Comparison of ENCODE assay signal across 20 cellular contexts in the genomic region with DNA sequence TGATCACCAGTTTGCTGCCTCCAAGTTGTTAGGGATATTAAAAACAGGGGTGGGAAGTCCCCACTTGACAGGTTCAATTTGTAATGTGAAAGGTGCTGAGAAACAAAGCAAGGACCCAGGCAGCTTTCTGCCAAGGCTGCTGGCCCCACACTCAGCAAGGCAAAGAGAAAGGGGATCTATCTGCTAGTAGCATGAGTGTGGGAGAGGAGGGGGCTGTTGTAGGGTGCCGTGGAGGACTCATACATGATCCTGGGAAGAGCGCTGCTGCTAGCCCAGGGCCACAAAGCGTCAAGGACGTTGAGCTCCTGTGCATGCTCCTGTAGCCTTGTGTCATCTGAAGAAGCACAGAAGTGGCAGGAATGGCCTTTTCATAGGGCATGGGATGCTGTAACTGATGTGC.
DNase-seq lines count a peak whose midpoint lies in the region; ATAC-seq and TF ChIP-seq lines count a peak whose summit lies in the region.
"Had no signal": no experiment of that assay in that cellular context is flagged by ENCODE, and none has a peak within 500 bp of the region (broad histone marks: within the 10 kb centered on the region; RNA-seq: fewer than 3 reads in every experiment).

No MANE protein-coding gene starts in this region.

- H3K4me3 ChIP-seq in BLaER1 (no peak overlapping the region), neuronal stem cell (ENCODE audit: low read length in 2 of 2) (no peak overlapping the region)
- no peak overlapping the region for H3K4me3 ChIP-seq in BLaER1 treated with 17β-estradiol and CSF1 and Interleukin-3, amounts not matched to agents 10 nM and 100 nM
- H3K4me3 ChIP-seq in naive thymus-derived CD4-positive, alpha-beta T cell (ENCODE audit: low read length) = no peak overlapping the region
- H3K4me3 ChIP-seq: GM12878, HAP-1, SJSA1 had no signal

- no peaks in the 10 kb centered on the region for H3K79me1 ChIP-seq in neuronal stem cell (ENCODE audit: low read depth, low read length)

- H3K9ac ChIP-seq in BLaER1 = no peak overlapping the region
- no peak overlapping the region for H3K9ac ChIP-seq in BLaER1 treated with 17β-estradiol and CSF1 and Interleukin-3, amounts not matched to agents 10 nM and 100 nM
- no peak overlapping the region for H3K9ac ChIP-seq in neuronal stem cell (ENCODE audit: low read depth, low read length, poor library complexity)
- H3K9ac ChIP-seq: KMS-11 had no signal

- POLR2A ChIA-PET in activated CD4-positive, alpha-beta memory T cell treated with anti-CD3 and anti-CD28 coated beads for 36 hours (lab: Charles Lee) = no interaction called here
- POLR2A ChIA-PET in naive thymus-derived CD4-positive, alpha-beta T cell (lab: Charles Lee) = no interaction called here

- no peak for ATAC-seq in naive thymus-derived CD4-positive, alpha-beta T cell
- ATAC-seq in SK-N-SH treated with all-trans-retinoic acid at 6 μM for 48 hours = no peak
- ATAC-seq: GM12878, Panc1 had no signal

- no peak overlapping the region for H2BK120ac ChIP-seq in neuronal stem cell (ENCODE audit: low read depth, low read length)

- 0 out of 2 replicates have a peak, but pooled peaks cover 8% of the 10 kb centered on the region for H3K27me3 ChIP-seq in BLaER1
- H3K27me3 ChIP-seq in BLaER1 treated with 17β-estradiol and CSF1 and Interleukin-3, amounts not matched to agents 10 nM and 100 nM = peaks cover 0 to 17% (median 0%) of the 10 kb centered on the region in 11 experiments; a peak in 6 of 22 replicates
- H3K27me3 ChIP-seq in naive thymus-derived CD4-positive, alpha-beta T cell (ENCODE audit: control insufficient read depth in 2 of 2, insufficient read depth in 2 of 2, low read length in 2 of 2) = peaks cover 0 to 5% of the 10 kb centered on the region in 2 donors
- H3K27me3 ChIP-seq in neuronal stem cell (ENCODE audit: control insufficient read depth in 3 of 3, insufficient read depth in 3 of 3, low read depth in 1 of 3, low read length in 3 of 3) = no peaks in the 10 kb centered on the region
- H3K27me3 ChIP-seq: SJSA1 had no signal

- H3K4me1 ChIP-seq in BLaER1 (peaks cover 22% of the 10 kb centered on the region), neuronal stem cell (ENCODE audit: control insufficient read depth in 2 of 2, insufficient read depth in 1 of 2, low read depth in 1 of 2, low read length in 2 of 2) (no peaks in the 10 kb centered on the region)
- peaks cover 12 to 23% (median 19%) of the 10 kb centered on the region in 10 experiments for H3K4me1 ChIP-seq in BLaER1 treated with 17β-estradiol and CSF1 and Interleukin-3, amounts not matched to agents 10 nM and 100 nM
- peaks cover 7 to 33% of the 10 kb centered on the region in 2 donors for H3K4me1 ChIP-seq in naive thymus-derived CD4-positive, alpha-beta T cell (ENCODE audit: control insufficient read depth in 2 of 2, insufficient read depth in 2 of 2, low read length in 2 of 2)
- H3K4me1 ChIP-seq: HAP-1, SJSA1 had no signal

- no peak overlapping the region for H3K4me3 Mint-ChIP-seq in activated CD4-positive, alpha-beta memory T cell treated with anti-CD3 and anti-CD28 coated beads for 36 hours
- H3K4me3 Mint-ChIP-seq in naive thymus-derived CD4-positive, alpha-beta T cell = peak overlapping the region; percentile 45 to 79 (median 65)
- H3K4me3 Mint-ChIP-seq: CD14-positive monocyte had no signal

- H3K27me3 Mint-ChIP-seq in activated CD4-positive, alpha-beta memory T cell treated with anti-CD3 and anti-CD28 coated beads for 36 hours = peaks cover 2% of the 10 kb centered on the region
- H3K27me3 Mint-ChIP-seq in naive thymus-derived CD4-positive, alpha-beta T cell = peaks cover 27 to 62% (median 34%) of the 10 kb centered on the region in 5 donors

- H2BK12ac ChIP-seq in neuronal stem cell (ENCODE audit: low read length) = no peak overlapping the region

- no peaks in the 10 kb centered on the region for H3K36me3 Mint-ChIP-seq in activated CD4-positive, alpha-beta memory T cell treated with anti-CD3 and anti-CD28 coated beads for 36 hours
- H3K36me3 Mint-ChIP-seq in naive thymus-derived CD4-positive, alpha-beta T cell = peaks cover 0 to 6% (median 4%) of the 10 kb centered on the region in 5 donors
- H3K36me3 Mint-ChIP-seq: CD14-positive monocyte had no signal

- no peaks in the 10 kb centered on the region; the same call in 1 of the 2 replicates for H4K20me1 ChIP-seq in BLaER1
- peaks cover 0 to 6% (median 0%) of the 10 kb centered on the region in 11 experiments; a peak in 1 of 22 replicates for H4K20me1 ChIP-seq in BLaER1 treated with 17β-estradiol and CSF1 and Interleukin-3, amounts not matched to agents 10 nM and 100 nM

- DNase-seq in activated CD4-positive, alpha-beta memory T cell treated with anti-CD3 and anti-CD28 coated beads for 36 hours = no peak
- DNase-seq in naive thymus-derived CD4-positive, alpha-beta T cell = peak in 2 of 9 donors; percentile 3
- no peak for DNase-seq in DMS114 treated with DMSO at 0.1 percent for 48 hours (lab: John Stamatoyannopoulos, UW; ENCODE audit: unreplicated experiment)
- no peak for DNase-seq in neuronal stem cell (ENCODE audit: low spot score)
- DNase-seq in HK-2 (ENCODE audit: unreplicated experiment) = no peak
- DNase-seq: ACHN, EL, NCI-H1417 treated with DMSO at 0.1 percent for 48 hours, NCI-H2171 treated with DMSO at 0.1 percent for 48 hours, NCI-H446 had no signal

- H3K9me3 ChIP-seq in BLaER1 (peaks cover 10% of the 10 kb centered on the region), neuronal stem cell (replicated peaks in 1 of 2; ENCODE audit: control insufficient read depth in 2 of 2, insufficient read depth in 1 of 2, low read depth in 1 of 2, low read length in 2 of 2) (peaks cover 0 to 14% of the 10 kb centered on the region in 2 donors)
- H3K9me3 ChIP-seq in BLaER1 treated with 17β-estradiol and CSF1 and Interleukin-3, amounts not matched to agents 10 nM and 100 nM (replicated peaks in 1 of 11) = peaks cover 10 to 23% (median 14%) of the 10 kb centered on the region in 11 experiments
- peaks cover 0 to 4% (median 0%) of the 10 kb centered on the region in 3 experiments for H3K9me3 ChIP-seq in naive thymus-derived CD4-positive, alpha-beta T cell (ENCODE audit: control insufficient read depth in 2 of 3, low read length in 3 of 3)
- H3K9me3 ChIP-seq: SJSA1 had no signal

- no peak overlapping the region for H3K4ac ChIP-seq in neuronal stem cell (ENCODE audit: low read length)

- H4K8ac ChIP-seq in neuronal stem cell (ENCODE audit: low read depth, low read length) = no peak overlapping the region

- CTCF ChIA-PET in activated CD4-positive, alpha-beta memory T cell treated with anti-CD3 and anti-CD28 coated beads for 36 hours (lab: Charles Lee) = no interaction called here
- CTCF ChIA-PET in naive thymus-derived CD4-positive, alpha-beta T cell (lab: Charles Lee) = interaction anchor here (0.6 kb wide), 1 partner anchor 28 kb away, joined by 5 read pairs; no protein-coding TSS in a partner anchor

- H3K4me1 Mint-ChIP-seq in activated CD4-positive, alpha-beta memory T cell treated with anti-CD3 and anti-CD28 coated beads for 36 hours (ENCODE audit: low read depth) = peaks cover 26% of the 10 kb centered on the region
- H3K4me1 Mint-ChIP-seq in naive thymus-derived CD4-positive, alpha-beta T cell = peaks cover 25 to 62% (median 40%) of the 10 kb centered on the region in 7 donors

- H2AK5ac ChIP-seq in neuronal stem cell (ENCODE audit: low read depth, low read length) = no peak overlapping the region

- H2AFZ ChIP-seq in neuronal stem cell (ENCODE audit: low read length) = no peak overlapping the region

- no peak overlapping the region for H4K91ac ChIP-seq in neuronal stem cell (ENCODE audit: low read depth, low read length, poor library complexity)

- intact Hi-C loops in activated CD4-positive, alpha-beta memory T cell treated with anti-CD3 and anti-CD28 coated beads for 36 hours (cut with micrococcal nuclease) = no loop called here
- intact Hi-C loops in naive thymus-derived CD4-positive, alpha-beta T cell (cut with micrococcal nuclease) = loop anchor here in 1 of 2 donors (10.0 kb wide), 1 partner anchor 752 kb away; no protein-coding TSS in a partner anchor

- no peak overlapping the region for H3K18ac ChIP-seq in neuronal stem cell (ENCODE audit: low read length)

- peaks cover 16% of the 10 kb centered on the region for H3K9me3 Mint-ChIP-seq in activated CD4-positive, alpha-beta memory T cell treated with anti-CD3 and anti-CD28 coated beads for 36 hours
- peaks cover 3 to 25% (median 11%) of the 10 kb centered on the region in 11 donors for H3K9me3 Mint-ChIP-seq in naive thymus-derived CD4-positive, alpha-beta T cell

- H3K36me3 ChIP-seq in BLaER1 = no peaks in the 10 kb centered on the region
- 0 out of 22 replicates have a peak, but pooled peaks cover 0 to 2% (median 0%) of the 10 kb centered on the region in 11 experiments for H3K36me3 ChIP-seq in BLaER1 treated with 17β-estradiol and CSF1 and Interleukin-3, amounts not matched to agents 10 nM and 100 nM
- H3K36me3 ChIP-seq in naive thymus-derived CD4-positive, alpha-beta T cell (ENCODE audit: control insufficient read depth in 2 of 3, insufficient read depth in 3 of 3, low read length in 3 of 3) = no peaks in the 10 kb centered on the region
- H3K36me3 ChIP-seq in neuronal stem cell (replicated peaks in 1 of 2; ENCODE audit: control insufficient read depth in 2 of 2, insufficient read depth in 2 of 2, low read length in 2 of 2) = no peaks in the 10 kb centered on the region
- H3K36me3 ChIP-seq: HAP-1, SJSA1 had no signal

- H2BK15ac ChIP-seq in neuronal stem cell (ENCODE audit: low read length) = no peak overlapping the region

- H3K4me2 ChIP-seq in BLaER1 = peak overlapping the region; percentile 76
- peak overlapping the region; percentile 40 to 80 (median 71) for H3K4me2 ChIP-seq in BLaER1 treated with 17β-estradiol and CSF1 and Interleukin-3, amounts not matched to agents 10 nM and 100 nM
- H3K4me2 ChIP-seq in neuronal stem cell (ENCODE audit: insufficient read depth, low read length, poor library complexity, severe bottlenecking) = no peak overlapping the region
- H3K4me2 ChIP-seq: KMS-11 had no signal

- no peak overlapping the region for H2BK5ac ChIP-seq in neuronal stem cell (ENCODE audit: low read length)

- no peak overlapping the region for H3K23ac ChIP-seq in neuronal stem cell (ENCODE audit: low read depth, low read length, poor library complexity)

- no peak overlapping the region for H3K14ac ChIP-seq in neuronal stem cell (ENCODE audit: low read length)

- H3K27ac Mint-ChIP-seq in activated CD4-positive, alpha-beta memory T cell treated with anti-CD3 and anti-CD28 coated beads for 36 hours = peak overlapping the region; percentile 5
- H3K27ac Mint-ChIP-seq in naive thymus-derived CD4-positive, alpha-beta T cell = peak overlapping the region in 4 of 9 donors; percentile 15 to 73 (median 65)

- H3K27ac ChIP-seq in BLaER1 = no peak overlapping the region
- no peak overlapping the region for H3K27ac ChIP-seq in BLaER1 treated with 17β-estradiol and CSF1 and Interleukin-3, amounts not matched to agents 10 nM and 100 nM
- no peak overlapping the region for H3K27ac ChIP-seq in naive thymus-derived CD4-positive, alpha-beta T cell (ENCODE audit: low read depth, low read length)
- H3K27ac ChIP-seq in neuronal stem cell (replicated peaks; ENCODE audit: low read length) = no peak overlapping the region
- H3K27ac ChIP-seq: HL-60, KMS-11, SJSA1 had no signal

- no CpG with 5 or more reads among the region's 4 CpGs for WGBS in neuronal stem cell (ENCODE audit: extremely low coverage in 2 of 2, insufficient read length in 2 of 2, insufficient replicate concordance in 1 of 2), 2 donors

TF ChIP-seq in SK-N-SH treated with all-trans-retinoic acid at 6 μM for 48 hours, 23 proteins besides CTCF, POLR2A, EP300 and RAD21 (continues in another document):
- no peak for TF ChIP-seq ZC3H10 (CRISPR knock-in tag; IDR thresholded peaks at IDR 0.05)
